1 cellular context compared by ENCODE assay signal in the genomic region with DNA sequence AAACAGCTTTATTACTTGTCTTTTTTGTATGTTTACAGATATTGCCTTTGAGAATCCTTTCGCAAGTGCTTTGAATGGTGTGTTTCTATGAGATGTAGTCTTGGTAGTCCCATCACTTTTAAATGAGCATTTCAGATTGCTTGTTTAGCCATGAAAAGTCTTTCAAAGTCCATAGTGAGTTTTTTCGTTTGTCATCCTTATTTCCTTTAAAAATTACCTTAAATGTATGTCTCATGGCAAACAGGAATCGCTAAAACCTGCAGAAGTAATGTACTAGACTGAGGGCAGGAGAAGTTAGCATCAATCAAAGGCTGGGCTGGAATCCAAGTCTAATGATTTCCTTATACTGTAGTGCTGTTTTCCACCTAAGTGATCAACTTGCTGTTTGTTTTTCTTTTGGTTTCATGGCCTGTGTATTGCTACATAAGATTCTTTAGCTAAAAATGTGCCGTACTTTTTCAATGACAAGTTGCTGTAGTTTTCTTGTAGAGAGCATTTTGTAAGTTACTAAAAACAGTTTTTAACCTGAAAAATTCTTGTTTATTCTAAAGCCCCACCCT.
TF ChIP-seq lines count a peak whose summit lies in the region.

No MANE protein-coding gene starts in this region.

TF ChIP-seq in HEK293, 187 proteins besides CTCF, POLR2A, EP300 and RAD21 (continued from another document and continues in another):
- TF ChIP-seq, protein P1, sequence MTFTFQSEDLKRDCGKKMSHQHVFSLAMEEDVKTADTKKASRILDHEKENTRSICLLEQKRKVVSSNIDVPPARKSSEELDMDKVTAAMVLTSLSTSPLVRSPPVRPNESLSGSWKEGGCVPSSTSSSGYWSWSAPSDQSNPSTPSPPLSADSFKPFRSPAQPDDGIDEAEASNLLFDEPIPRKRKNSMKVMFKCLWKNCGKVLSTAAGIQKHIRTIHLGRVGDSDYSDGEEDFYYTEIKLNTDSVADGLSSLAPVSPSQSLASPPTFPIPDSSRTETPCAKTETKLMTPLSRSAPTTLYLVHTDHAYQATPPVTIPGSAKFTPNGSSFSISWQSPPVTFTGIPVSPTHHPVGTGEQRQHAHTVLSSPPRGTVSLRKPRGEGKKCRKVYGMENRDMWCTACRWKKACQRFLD (tag by site-specific recombination; IDR thresholded peaks at IDR 0.05), result no peak
- TF ChIP-seq RBAK (tag by site-specific recombination; IDR thresholded peaks at IDR 0.05) (no peak), IKZF3 (tag by site-specific recombination; IDR thresholded peaks at IDR 0.05) (0 out of 2 replicates have a peak, but pooled peaks have one; percentile 23), ZNF571 (tag by site-specific recombination; IDR thresholded peaks at IDR 0.05) (no peak), REPIN1 (tag by site-specific recombination; IDR thresholded peaks at IDR 0.05; ENCODE audit: low read depth) (no peak), OVOL3 (tag by site-specific recombination; IDR thresholded peaks at IDR 0.05) (no peak), ZNF416 (tag by site-specific recombination; IDR thresholded peaks at IDR 0.05) (no peak), YY1 (tag by site-specific recombination; IDR thresholded peaks at IDR 0.05) (no peak), ZNF211 (tag by site-specific recombination; IDR thresholded peaks at IDR 0.05; ENCODE audit: low read depth) (no peak), ZFP37 (tag by site-specific recombination; IDR thresholded peaks at IDR 0.05) (no peak), ZNF366 (tag by site-specific recombination; conservative IDR thresholded peaks at IDR 0.05) (0 out of 2 replicates have a peak, but pooled peaks have one; percentile 17), ZNF335 (tag by site-specific recombination; conservative IDR thresholded peaks at IDR 0.05) (no peak), ZSCAN23 (tag by site-specific recombination; IDR thresholded peaks at IDR 0.05) (no peak), BCL11B (tag by site-specific recombination; IDR thresholded peaks at IDR 0.05; ENCODE audit: low read depth) (no peak), ZNF16 (tag by site-specific recombination; IDR thresholded peaks at IDR 0.05; ENCODE audit: low read depth) (no peak), ZNF302 (tag by site-specific recombination; IDR thresholded peaks at IDR 0.05; ENCODE audit: low read depth) (no peak), SCRT2 (tag by site-specific recombination; IDR thresholded peaks at IDR 0.05) (no peak), ZBTB1 (tag by site-specific recombination; IDR thresholded peaks at IDR 0.05) (no peak), ZNF501 (tag by site-specific recombination; IDR thresholded peaks at IDR 0.05) (no peak), ZXDB (tag by site-specific recombination; IDR thresholded peaks at IDR 0.05) (0 out of 2 replicates have a peak, but pooled peaks have one; percentile 10), ZNF24 (tag by site-specific recombination; IDR thresholded peaks at IDR 0.05) (no peak), FEZF1 (tag by site-specific recombination; IDR thresholded peaks at IDR 0.05) (peak; percentile 98), ZNF394 (tag by site-specific recombination; IDR thresholded peaks at IDR 0.05; ENCODE audit: borderline replicate concordance) (no peak)
- TF ChIP-seq, protein P2, sequence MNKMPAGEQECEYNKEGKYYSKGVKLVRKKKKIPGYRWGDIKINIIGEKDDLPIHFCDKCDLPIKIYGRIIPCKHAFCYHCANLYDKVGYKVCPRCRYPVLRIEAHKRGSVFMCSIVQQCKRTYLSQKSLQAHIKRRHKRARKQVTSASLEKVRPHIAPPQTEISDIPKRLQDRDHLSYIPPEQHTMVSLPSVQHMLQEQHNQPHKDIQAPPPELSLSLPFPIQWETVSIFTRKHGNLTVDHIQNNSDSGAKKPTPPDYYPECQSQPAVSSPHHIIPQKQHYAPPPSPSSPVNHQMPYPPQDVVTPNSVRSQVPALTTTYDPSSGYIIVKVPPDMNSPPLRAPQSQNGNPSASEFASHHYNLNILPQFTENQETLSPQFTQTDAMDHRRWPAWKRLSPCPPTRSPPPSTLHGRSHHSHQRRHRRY (tag by site-specific recombination; IDR thresholded peaks at IDR 0.05), result no peak
- TF ChIP-seq, protein P3, sequence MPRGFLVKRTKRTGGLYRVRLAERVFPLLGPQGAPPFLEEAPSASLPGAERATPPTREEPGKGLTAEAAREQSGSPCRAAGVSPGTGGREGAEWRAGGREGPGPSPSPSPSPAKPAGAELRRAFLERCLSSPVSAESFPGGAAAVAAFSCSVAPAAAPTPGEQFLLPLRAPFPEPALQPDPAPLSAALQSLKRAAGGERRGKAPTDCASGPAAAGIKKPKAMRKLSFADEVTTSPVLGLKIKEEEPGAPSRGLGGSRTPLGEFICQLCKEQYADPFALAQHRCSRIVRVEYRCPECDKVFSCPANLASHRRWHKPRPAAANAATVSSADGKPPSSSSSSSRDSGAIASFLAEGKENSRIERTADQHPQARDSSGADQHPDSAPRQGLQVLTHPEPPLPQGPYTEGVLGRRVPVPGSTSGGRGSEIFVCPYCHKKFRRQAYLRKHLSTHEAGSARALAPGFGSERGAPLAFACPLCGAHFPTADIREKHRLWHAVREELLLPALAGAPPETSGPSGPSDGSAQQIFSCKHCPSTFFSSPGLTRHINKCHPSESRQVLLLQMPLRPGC (tag by site-specific recombination; IDR thresholded peaks at IDR 0.05), result no peak
- TF ChIP-seq, protein P4, sequence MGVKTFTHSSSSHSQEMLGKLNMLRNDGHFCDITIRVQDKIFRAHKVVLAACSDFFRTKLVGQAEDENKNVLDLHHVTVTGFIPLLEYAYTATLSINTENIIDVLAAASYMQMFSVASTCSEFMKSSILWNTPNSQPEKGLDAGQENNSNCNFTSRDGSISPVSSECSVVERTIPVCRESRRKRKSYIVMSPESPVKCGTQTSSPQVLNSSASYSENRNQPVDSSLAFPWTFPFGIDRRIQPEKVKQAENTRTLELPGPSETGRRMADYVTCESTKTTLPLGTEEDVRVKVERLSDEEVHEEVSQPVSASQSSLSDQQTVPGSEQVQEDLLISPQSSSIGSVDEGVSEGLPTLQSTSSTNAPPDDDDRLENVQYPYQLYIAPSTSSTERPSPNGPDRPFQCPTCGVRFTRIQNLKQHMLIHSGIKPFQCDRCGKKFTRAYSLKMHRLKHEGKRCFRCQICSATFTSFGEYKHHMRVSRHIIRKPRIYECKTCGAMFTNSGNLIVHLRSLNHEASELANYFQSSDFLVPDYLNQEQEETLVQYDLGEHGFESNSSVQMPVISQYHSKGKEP (tag by site-specific recombination; IDR thresholded peaks at IDR 0.05), result no peak
- TF ChIP-seq, protein P5, sequence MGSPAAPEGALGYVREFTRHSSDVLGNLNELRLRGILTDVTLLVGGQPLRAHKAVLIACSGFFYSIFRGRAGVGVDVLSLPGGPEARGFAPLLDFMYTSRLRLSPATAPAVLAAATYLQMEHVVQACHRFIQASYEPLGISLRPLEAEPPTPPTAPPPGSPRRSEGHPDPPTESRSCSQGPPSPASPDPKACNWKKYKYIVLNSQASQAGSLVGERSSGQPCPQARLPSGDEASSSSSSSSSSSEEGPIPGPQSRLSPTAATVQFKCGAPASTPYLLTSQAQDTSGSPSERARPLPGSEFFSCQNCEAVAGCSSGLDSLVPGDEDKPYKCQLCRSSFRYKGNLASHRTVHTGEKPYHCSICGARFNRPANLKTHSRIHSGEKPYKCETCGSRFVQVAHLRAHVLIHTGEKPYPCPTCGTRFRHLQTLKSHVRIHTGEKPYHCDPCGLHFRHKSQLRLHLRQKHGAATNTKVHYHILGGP (tag by site-specific recombination; IDR thresholded peaks at IDR 0.05), result no peak
- TF ChIP-seq, protein P6, sequence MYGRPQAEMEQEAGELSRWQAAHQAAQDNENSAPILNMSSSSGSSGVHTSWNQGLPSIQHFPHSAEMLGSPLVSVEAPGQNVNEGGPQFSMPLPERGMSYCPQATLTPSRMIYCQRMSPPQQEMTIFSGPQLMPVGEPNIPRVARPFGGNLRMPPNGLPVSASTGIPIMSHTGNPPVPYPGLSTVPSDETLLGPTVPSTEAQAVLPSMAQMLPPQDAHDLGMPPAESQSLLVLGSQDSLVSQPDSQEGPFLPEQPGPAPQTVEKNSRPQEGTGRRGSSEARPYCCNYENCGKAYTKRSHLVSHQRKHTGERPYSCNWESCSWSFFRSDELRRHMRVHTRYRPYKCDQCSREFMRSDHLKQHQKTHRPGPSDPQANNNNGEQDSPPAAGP (tag by site-specific recombination; IDR thresholded peaks at IDR 0.05), result no peak
- TF ChIP-seq, protein P7, sequence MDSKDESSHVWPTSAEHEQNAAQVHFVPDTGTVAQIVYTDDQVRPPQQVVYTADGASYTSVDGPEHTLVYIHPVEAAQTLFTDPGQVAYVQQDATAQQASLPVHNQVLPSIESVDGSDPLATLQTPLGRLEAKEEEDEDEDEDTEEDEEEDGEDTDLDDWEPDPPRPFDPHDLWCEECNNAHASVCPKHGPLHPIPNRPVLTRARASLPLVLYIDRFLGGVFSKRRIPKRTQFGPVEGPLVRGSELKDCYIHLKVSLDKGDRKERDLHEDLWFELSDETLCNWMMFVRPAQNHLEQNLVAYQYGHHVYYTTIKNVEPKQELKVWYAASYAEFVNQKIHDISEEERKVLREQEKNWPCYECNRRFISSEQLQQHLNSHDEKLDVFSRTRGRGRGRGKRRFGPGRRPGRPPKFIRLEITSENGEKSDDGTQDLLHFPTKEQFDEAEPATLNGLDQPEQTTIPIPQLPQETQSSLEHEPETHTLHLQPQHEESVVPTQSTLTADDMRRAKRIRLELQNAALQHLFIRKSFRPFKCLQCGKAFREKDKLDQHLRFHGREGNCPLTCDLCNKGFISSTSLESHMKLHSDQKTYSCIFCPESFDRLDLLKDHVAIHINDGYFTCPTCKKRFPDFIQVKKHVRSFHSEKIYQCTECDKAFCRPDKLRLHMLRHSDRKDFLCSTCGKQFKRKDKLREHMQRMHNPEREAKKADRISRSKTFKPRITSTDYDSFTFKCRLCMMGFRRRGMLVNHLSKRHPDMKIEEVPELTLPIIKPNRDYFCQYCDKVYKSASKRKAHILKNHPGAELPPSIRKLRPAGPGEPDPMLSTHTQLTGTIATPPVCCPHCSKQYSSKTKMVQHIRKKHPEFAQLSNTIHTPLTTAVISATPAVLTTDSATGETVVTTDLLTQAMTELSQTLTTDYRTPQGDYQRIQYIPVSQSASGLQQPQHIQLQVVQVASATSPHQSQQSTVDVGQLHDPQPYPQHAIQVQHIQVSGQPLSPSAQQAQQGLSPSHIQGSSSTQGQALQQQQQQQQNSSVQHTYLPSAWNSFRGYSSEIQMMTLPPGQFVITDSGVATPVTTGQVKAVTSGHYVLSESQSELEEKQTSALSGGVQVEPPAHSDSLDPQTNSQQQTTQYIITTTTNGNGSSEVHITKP (tag by site-specific recombination; IDR thresholded peaks at IDR 0.05), result no peak
- TF ChIP-seq, protein P8, sequence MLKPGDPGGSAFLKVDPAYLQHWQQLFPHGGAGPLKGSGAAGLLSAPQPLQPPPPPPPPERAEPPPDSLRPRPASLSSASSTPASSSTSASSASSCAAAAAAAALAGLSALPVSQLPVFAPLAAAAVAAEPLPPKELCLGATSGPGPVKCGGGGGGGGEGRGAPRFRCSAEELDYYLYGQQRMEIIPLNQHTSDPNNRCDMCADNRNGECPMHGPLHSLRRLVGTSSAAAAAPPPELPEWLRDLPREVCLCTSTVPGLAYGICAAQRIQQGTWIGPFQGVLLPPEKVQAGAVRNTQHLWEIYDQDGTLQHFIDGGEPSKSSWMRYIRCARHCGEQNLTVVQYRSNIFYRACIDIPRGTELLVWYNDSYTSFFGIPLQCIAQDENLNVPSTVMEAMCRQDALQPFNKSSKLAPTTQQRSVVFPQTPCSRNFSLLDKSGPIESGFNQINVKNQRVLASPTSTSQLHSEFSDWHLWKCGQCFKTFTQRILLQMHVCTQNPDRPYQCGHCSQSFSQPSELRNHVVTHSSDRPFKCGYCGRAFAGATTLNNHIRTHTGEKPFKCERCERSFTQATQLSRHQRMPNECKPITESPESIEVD (tag by site-specific recombination; IDR thresholded peaks at IDR 0.05), result peak; percentile 98
- TF ChIP-seq, protein P9, sequence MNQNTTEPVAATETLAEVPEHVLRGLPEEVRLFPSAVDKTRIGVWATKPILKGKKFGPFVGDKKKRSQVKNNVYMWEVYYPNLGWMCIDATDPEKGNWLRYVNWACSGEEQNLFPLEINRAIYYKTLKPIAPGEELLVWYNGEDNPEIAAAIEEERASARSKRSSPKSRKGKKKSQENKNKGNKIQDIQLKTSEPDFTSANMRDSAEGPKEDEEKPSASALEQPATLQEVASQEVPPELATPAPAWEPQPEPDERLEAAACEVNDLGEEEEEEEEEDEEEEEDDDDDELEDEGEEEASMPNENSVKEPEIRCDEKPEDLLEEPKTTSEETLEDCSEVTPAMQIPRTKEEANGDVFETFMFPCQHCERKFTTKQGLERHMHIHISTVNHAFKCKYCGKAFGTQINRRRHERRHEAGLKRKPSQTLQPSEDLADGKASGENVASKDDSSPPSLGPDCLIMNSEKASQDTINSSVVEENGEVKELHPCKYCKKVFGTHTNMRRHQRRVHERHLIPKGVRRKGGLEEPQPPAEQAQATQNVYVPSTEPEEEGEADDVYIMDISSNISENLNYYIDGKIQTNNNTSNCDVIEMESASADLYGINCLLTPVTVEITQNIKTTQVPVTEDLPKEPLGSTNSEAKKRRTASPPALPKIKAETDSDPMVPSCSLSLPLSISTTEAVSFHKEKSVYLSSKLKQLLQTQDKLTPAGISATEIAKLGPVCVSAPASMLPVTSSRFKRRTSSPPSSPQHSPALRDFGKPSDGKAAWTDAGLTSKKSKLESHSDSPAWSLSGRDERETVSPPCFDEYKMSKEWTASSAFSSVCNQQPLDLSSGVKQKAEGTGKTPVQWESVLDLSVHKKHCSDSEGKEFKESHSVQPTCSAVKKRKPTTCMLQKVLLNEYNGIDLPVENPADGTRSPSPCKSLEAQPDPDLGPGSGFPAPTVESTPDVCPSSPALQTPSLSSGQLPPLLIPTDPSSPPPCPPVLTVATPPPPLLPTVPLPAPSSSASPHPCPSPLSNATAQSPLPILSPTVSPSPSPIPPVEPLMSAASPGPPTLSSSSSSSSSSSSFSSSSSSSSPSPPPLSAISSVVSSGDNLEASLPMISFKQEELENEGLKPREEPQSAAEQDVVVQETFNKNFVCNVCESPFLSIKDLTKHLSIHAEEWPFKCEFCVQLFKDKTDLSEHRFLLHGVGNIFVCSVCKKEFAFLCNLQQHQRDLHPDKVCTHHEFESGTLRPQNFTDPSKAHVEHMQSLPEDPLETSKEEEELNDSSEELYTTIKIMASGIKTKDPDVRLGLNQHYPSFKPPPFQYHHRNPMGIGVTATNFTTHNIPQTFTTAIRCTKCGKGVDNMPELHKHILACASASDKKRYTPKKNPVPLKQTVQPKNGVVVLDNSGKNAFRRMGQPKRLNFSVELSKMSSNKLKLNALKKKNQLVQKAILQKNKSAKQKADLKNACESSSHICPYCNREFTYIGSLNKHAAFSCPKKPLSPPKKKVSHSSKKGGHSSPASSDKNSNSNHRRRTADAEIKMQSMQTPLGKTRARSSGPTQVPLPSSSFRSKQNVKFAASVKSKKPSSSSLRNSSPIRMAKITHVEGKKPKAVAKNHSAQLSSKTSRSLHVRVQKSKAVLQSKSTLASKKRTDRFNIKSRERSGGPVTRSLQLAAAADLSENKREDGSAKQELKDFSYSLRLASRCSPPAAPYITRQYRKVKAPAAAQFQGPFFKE (tag by site-specific recombination; IDR thresholded peaks at IDR 0.05; ENCODE audit: borderline replicate concordance), result no peak
- TF ChIP-seq, protein P10, sequence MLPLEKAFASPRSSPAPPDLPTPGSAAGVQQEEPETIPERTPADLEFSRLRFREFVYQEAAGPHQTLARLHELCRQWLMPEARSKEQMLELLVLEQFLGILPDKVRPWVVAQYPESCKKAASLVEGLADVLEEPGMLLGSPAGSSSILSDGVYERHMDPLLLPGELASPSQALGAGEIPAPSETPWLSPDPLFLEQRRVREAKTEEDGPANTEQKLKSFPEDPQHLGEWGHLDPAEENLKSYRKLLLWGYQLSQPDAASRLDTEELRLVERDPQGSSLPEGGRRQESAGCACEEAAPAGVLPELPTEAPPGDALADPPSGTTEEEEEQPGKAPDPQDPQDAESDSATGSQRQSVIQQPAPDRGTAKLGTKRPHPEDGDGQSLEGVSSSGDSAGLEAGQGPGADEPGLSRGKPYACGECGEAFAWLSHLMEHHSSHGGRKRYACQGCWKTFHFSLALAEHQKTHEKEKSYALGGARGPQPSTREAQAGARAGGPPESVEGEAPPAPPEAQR (tag by site-specific recombination; IDR thresholded peaks at IDR 0.05), result no peak
